ENCODE assay signal across 20 cellular contexts in genomic region chr22:42163515-42163914, GRCh38. TPM values are rescaled to one million over a fixed set of nuclear protein-coding genes. Genes with fewer than 3 reads are reported as not detected.
DNase-seq lines count a peak whose midpoint lies in the region; ATAC-seq and TF ChIP-seq lines count a peak whose summit lies in the region.
"Had no signal": no experiment of that assay in that cellular context is flagged by ENCODE, and none has a peak within 500 bp of the region (broad histone marks: within the 10 kb centered on the region; RNA-seq: fewer than 3 reads in every experiment).

No MANE protein-coding gene starts in this region.

- H3K9me3 Mint-ChIP-seq in stimulated activated naive CD8-positive, alpha-beta T cell treated with anti-CD3 and anti-CD28 coated beads, Interleukin-15, amount 100 ng/mL, for 72 hours, result no peaks in the 10 kb centered on the region
- no peaks in the 10 kb centered on the region for H3K9me3 Mint-ChIP-seq in endodermal cell
- H3K9me3 Mint-ChIP-seq: CD8-positive, alpha-beta T cell had no signal

- H3K27me3 ChIP-seq in endodermal cell (ENCODE audit: control insufficient read depth, insufficient read depth, low read length, poor library complexity, severe bottlenecking) (no peaks in the 10 kb centered on the region), neuronal stem cell (ENCODE audit: control insufficient read depth in 3 of 3, insufficient read depth in 3 of 3, low read depth in 1 of 3, low read length in 3 of 3) (no peaks in the 10 kb centered on the region)
- H3K27me3 ChIP-seq: BLaER1 treated with 17β-estradiol and CSF1 and Interleukin-3, amounts not matched to agents 10 nM and 100 nM had no signal

- WGBS in endodermal cell (ENCODE audit: insufficient coverage in 1 of 2, insufficient read length in 1 of 2), 2 experiments, result 95 to 97% methylated on average over 11 of the region's 11 CpGs
- no CpG with 5 or more reads among the region's 11 CpGs for WGBS in neuronal stem cell (ENCODE audit: extremely low coverage in 2 of 2, insufficient read length in 2 of 2, insufficient replicate concordance in 1 of 2), 2 donors

- H2AFZ ChIP-seq in neuronal stem cell (ENCODE audit: low read length), result no peak overlapping the region

- H3K4me1 ChIP-seq in endodermal cell (ENCODE audit: control insufficient read depth, insufficient read depth, low read length), result no peaks in the 10 kb centered on the region
- H3K4me1 ChIP-seq in neuronal stem cell (ENCODE audit: control insufficient read depth in 2 of 2, insufficient read depth in 1 of 2, low read depth in 1 of 2, low read length in 2 of 2), result peaks cover 11 to 12% of the 10 kb centered on the region in 2 donors

- no peak overlapping the region for H4K91ac ChIP-seq in neuronal stem cell (ENCODE audit: low read depth, low read length, poor library complexity)

- no peak overlapping the region for H3K27ac ChIP-seq in endodermal cell (ENCODE audit: low read depth, low read length)
- H3K27ac ChIP-seq in neuronal stem cell (replicated peaks; ENCODE audit: low read length), result no peak overlapping the region
- H3K27ac ChIP-seq: A549; BLaER1 treated with 17β-estradiol and CSF1 and Interleukin-3, amounts not matched to agents 10 nM and 100 nM had no signal

- H3K4me3 Mint-ChIP-seq in stimulated activated naive CD8-positive, alpha-beta T cell treated with anti-CD3 and anti-CD28 coated beads, Interleukin-15, amount 100 ng/mL, for 72 hours, result no peak overlapping the region
- no peak overlapping the region for H3K4me3 Mint-ChIP-seq in endodermal cell
- H3K4me3 Mint-ChIP-seq: CD8-positive, alpha-beta T cell had no signal

- H3K36me3 Mint-ChIP-seq in endodermal cell (ENCODE audit: low read depth), result peaks cover 50% of the 10 kb centered on the region

- ATAC-seq in stimulated activated naive CD8-positive, alpha-beta T cell treated with anti-CD3 and anti-CD28 coated beads, Interleukin-15, Interleukin-2, amounts not matched to agents 100 U/mL and 50 U/mL, for 24 hours, result peak; percentile 40
- ATAC-seq in stimulated activated naive CD8-positive, alpha-beta T cell treated with anti-CD3 and anti-CD28 coated beads, Interleukin-15, amount 100 ng/mL, for 72 hours, result no peak
- no peak for ATAC-seq in HG03135 (IDR thresholded peaks at IDR 0.05; ENCODE audit: unreplicated experiment)
- ATAC-seq: A549; CD8-positive, alpha-beta T cell; HCT116; K562; Panc1 had no signal

- H3K9me3 ChIP-seq in endodermal cell (ENCODE audit: control insufficient read depth, low read length) (no peaks in the 10 kb centered on the region), neuronal stem cell (replicated peaks in 1 of 2; ENCODE audit: control insufficient read depth in 2 of 2, insufficient read depth in 1 of 2, low read depth in 1 of 2, low read length in 2 of 2) (no peaks in the 10 kb centered on the region)
- H3K9me3 ChIP-seq: A549; BLaER1 treated with 17β-estradiol and CSF1 and Interleukin-3, amounts not matched to agents 10 nM and 100 nM had no signal

- H3K4me2 ChIP-seq in neuronal stem cell (ENCODE audit: insufficient read depth, low read length, poor library complexity, severe bottlenecking), result no peak overlapping the region
- H3K4me2 ChIP-seq: A549; BLaER1 treated with 17β-estradiol and CSF1 and Interleukin-3, amounts not matched to agents 10 nM and 100 nM had no signal

- no peak for TF ChIP-seq CTCF in endodermal cell (conservative IDR thresholded peaks at IDR 0.05)

- H3K36me3 ChIP-seq in endodermal cell (ENCODE audit: control insufficient read depth, insufficient read depth, low read length) (peaks cover 74% of the 10 kb centered on the region), neuronal stem cell (replicated peaks in 1 of 2; ENCODE audit: control insufficient read depth in 2 of 2, insufficient read depth in 2 of 2, low read length in 2 of 2) (peaks cover 16 to 77% of the 10 kb centered on the region in 2 donors)

- H3K14ac ChIP-seq in neuronal stem cell (ENCODE audit: low read length), result no peak overlapping the region

- peak overlapping the region; percentile 8 for H3K23ac ChIP-seq in neuronal stem cell (ENCODE audit: low read depth, low read length, poor library complexity)

- H3K4ac ChIP-seq in neuronal stem cell (ENCODE audit: low read length), result no peak overlapping the region

- peak overlapping the region; percentile 71 for H2BK5ac ChIP-seq in neuronal stem cell (ENCODE audit: low read length)

- H3K9ac ChIP-seq in endodermal cell (ENCODE audit: extremely low read depth, low read length, poor library complexity, severe bottlenecking), result no peak overlapping the region
- H3K9ac ChIP-seq in neuronal stem cell (ENCODE audit: low read depth, low read length, poor library complexity), result peak overlapping the region; percentile 15

- no peak overlapping the region for H2BK120ac ChIP-seq in neuronal stem cell (ENCODE audit: low read depth, low read length)

- DNase-seq in stimulated activated naive CD8-positive, alpha-beta T cell treated with anti-CD3 and anti-CD28 coated beads, Interleukin-15, Interleukin-2, amounts not matched to agents 100 U/mL and 50 U/mL, for 24 hours, result no peak
- no peak for DNase-seq in stimulated activated naive CD8-positive, alpha-beta T cell treated with anti-CD3 and anti-CD28 coated beads, Interleukin-15, amount 100 ng/mL, for 72 hours
- DNase-seq in endodermal cell (no peak), neuronal stem cell (ENCODE audit: low spot score) (no peak), AG20443 (ENCODE audit: low spot score) (no peak), HCEC 1CT (no peak)
- DNase-seq: Calu3; CD8-positive, alpha-beta T cell; GF-D8; NCI-H1105; NCI-H1694; NCI-H2081 treated with DMSO at 0.1 percent for 48 hours; NCI-H446 treated with DMSO at 0.1 percent for 48 hours; Right ventricle myocardium superior had no signal

- H2BK15ac ChIP-seq in neuronal stem cell (ENCODE audit: low read length), result no peak overlapping the region

- H3K4me3 ChIP-seq in endodermal cell (ENCODE audit: low read length) (no peak overlapping the region), neuronal stem cell (ENCODE audit: low read length in 2 of 2) (no peak overlapping the region)
- H3K4me3 ChIP-seq: A549; BLaER1 treated with 17β-estradiol and CSF1 and Interleukin-3, amounts not matched to agents 10 nM and 100 nM; K562 had no signal

- no peak overlapping the region for H2BK12ac ChIP-seq in neuronal stem cell (ENCODE audit: low read length)

- no peaks in the 10 kb centered on the region for H3K4me1 Mint-ChIP-seq in stimulated activated naive CD8-positive, alpha-beta T cell treated with anti-CD3 and anti-CD28 coated beads, Interleukin-15, amount 100 ng/mL, for 72 hours
- H3K4me1 Mint-ChIP-seq in endodermal cell, result no peaks in the 10 kb centered on the region

- H3K27me3 Mint-ChIP-seq in stimulated activated naive CD8-positive, alpha-beta T cell treated with anti-CD3 and anti-CD28 coated beads, Interleukin-15, amount 100 ng/mL, for 72 hours, result no peaks in the 10 kb centered on the region
- no peaks in the 10 kb centered on the region for H3K27me3 Mint-ChIP-seq in endodermal cell (ENCODE audit: insufficient read depth)

- H3K27ac Mint-ChIP-seq in stimulated activated naive CD8-positive, alpha-beta T cell treated with anti-CD3 and anti-CD28 coated beads, Interleukin-15, amount 100 ng/mL, for 72 hours, result peak overlapping the region in 1 of 2 donors; percentile 29
- H3K27ac Mint-ChIP-seq in endodermal cell, result peak overlapping the region; percentile 84
- H3K27ac Mint-ChIP-seq: CD8-positive, alpha-beta T cell had no signal

- peaks cover 2% of the 10 kb centered on the region for H3K79me1 ChIP-seq in neuronal stem cell (ENCODE audit: low read depth, low read length)

- H3K18ac ChIP-seq in neuronal stem cell (ENCODE audit: low read length), result no peak overlapping the region

- H4K8ac ChIP-seq in neuronal stem cell (ENCODE audit: low read depth, low read length), result no peak overlapping the region

- H2AK5ac ChIP-seq in neuronal stem cell (ENCODE audit: low read depth, low read length), result no peak overlapping the region

RNA-seq across cellular contexts. Expression of gene CYP2D6, which starts 32.9 kb away (rescaled TPM):
- 10 to 100 TPM in 1 of 2 donors, 1 to 10 TPM in 1; 5.6 to 10.9 TPM for total RNA-seq in endodermal cell
- 1.8 TPM for polyA plus RNA-seq in endodermal cell (2013, experiment 1 of 2)
- 2.5 TPM for polyA plus RNA-seq in endodermal cell (2013, experiment 2 of 2)
- 0.29 TPM for polyA plus RNA-seq in neuronal stem cell (2013, experiment 1 of 2)
- 0.29 TPM for polyA plus RNA-seq in neuronal stem cell (2013, experiment 2 of 2)
- total RNA-seq: Right ventricle myocardium superior had no signal
